In the genomic region with DNA sequence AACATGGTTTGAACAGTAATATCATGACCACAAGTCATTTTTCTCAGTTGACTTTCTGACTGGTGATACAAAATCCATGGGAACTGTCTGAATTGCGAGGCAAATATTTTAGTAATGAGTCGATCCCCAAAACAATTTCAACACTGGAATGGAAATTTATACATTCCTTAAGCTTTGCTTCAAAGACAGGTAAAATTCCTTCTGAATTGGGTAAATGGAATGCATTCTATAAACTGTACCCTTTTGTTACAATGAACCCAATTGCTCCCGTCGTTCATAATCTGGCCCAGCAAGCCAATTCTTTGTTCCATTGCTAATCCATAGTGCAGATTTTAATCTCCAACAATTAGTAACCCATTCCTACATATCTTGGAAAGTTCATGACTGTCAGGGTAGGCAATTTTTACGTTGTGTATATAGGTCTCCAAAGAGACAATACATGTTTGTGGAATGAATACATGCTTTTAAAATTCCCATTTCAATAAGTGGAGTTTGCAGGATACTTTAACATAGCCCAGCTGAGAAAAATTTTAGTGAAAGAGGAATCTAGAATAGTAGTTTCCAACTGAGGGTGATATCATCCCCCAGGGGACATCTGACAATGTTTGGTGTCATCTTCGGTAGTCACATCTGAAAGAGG, we compare ENCODE assay signal across 2 cellular contexts.
TF ChIP-seq lines count a peak whose summit lies in the region.

No MANE protein-coding gene starts in this region.

TF ChIP-seq in HepG2, 621 proteins besides CTCF, POLR2A, EP300 and RAD21 (continues in another document):
- no peak for TF ChIP-seq ZFAT (CRISPR knock-in tag; conservative IDR thresholded peaks at IDR 0.05)
- TF ChIP-seq ZNF460 (CRISPR knock-in tag; IDR thresholded peaks at IDR 0.05; ENCODE audit: borderline replicate concordance): no peak
- TF ChIP-seq KLF6 (CRISPR knock-in tag; IDR thresholded peaks at IDR 0.05): no peak
- TF ChIP-seq SYNCRIP (IDR thresholded peaks at IDR 0.05; ENCODE audit: insufficient read depth, low read depth, low read length): no peak
- TF ChIP-seq TGIF2 (CRISPR knock-in tag; IDR thresholded peaks at IDR 0.05): no peak
- TF ChIP-seq, protein P1, sequence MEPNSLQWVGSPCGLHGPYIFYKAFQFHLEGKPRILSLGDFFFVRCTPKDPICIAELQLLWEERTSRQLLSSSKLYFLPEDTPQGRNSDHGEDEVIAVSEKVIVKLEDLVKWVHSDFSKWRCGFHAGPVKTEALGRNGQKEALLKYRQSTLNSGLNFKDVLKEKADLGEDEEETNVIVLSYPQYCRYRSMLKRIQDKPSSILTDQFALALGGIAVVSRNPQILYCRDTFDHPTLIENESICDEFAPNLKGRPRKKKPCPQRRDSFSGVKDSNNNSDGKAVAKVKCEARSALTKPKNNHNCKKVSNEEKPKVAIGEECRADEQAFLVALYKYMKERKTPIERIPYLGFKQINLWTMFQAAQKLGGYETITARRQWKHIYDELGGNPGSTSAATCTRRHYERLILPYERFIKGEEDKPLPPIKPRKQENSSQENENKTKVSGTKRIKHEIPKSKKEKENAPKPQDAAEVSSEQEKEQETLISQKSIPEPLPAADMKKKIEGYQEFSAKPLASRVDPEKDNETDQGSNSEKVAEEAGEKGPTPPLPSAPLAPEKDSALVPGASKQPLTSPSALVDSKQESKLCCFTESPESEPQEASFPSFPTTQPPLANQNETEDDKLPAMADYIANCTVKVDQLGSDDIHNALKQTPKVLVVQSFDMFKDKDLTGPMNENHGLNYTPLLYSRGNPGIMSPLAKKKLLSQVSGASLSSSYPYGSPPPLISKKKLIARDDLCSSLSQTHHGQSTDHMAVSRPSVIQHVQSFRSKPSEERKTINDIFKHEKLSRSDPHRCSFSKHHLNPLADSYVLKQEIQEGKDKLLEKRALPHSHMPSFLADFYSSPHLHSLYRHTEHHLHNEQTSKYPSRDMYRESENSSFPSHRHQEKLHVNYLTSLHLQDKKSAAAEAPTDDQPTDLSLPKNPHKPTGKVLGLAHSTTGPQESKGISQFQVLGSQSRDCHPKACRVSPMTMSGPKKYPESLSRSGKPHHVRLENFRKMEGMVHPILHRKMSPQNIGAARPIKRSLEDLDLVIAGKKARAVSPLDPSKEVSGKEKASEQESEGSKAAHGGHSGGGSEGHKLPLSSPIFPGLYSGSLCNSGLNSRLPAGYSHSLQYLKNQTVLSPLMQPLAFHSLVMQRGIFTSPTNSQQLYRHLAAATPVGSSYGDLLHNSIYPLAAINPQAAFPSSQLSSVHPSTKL (CRISPR knock-in tag; IDR thresholded peaks at IDR 0.05): peak; percentile 31; the same call in 1 of the 2 replicates
- TF ChIP-seq EHMT2 (IDR thresholded peaks at IDR 0.05; ENCODE audit: borderline replicate concordance, low read depth, low read length): peak; percentile 80; the same call in 1 of the 2 replicates
- 0 out of 2 replicates have a peak, but pooled peaks have one; percentile 46 for TF ChIP-seq ZFP36L1 (CRISPR knock-in tag; IDR thresholded peaks at IDR 0.05)
- TF ChIP-seq ZNF746 (CRISPR knock-in tag; IDR thresholded peaks at IDR 0.05): no peak
- peak; percentile 42; the same call in 1 of the 2 replicates for TF ChIP-seq ISL2 (CRISPR knock-in tag; IDR thresholded peaks at IDR 0.05)
- peak; percentile 73; the same call in 1 of the 2 replicates for TF ChIP-seq ZMYM2 (CRISPR knock-in tag; IDR thresholded peaks at IDR 0.05)
- no peak for TF ChIP-seq BHLHE40 (IDR thresholded peaks at IDR 0.05; ENCODE audit: low read length)
- TF ChIP-seq RFX3 (CRISPR knock-in tag; IDR thresholded peaks at IDR 0.05): no peak
- TF ChIP-seq ATF7 (IDR thresholded peaks at IDR 0.05): peak; percentile 41; the same call in 1 of the 2 replicates
- no peak for TF ChIP-seq ATF7 (CRISPR knock-in tag; IDR thresholded peaks at IDR 0.05)
- TF ChIP-seq NCOR1 (IDR thresholded peaks at IDR 0.05; ENCODE audit: borderline replicate concordance, low read length): peak; percentile 87
- TF ChIP-seq, protein P2, sequence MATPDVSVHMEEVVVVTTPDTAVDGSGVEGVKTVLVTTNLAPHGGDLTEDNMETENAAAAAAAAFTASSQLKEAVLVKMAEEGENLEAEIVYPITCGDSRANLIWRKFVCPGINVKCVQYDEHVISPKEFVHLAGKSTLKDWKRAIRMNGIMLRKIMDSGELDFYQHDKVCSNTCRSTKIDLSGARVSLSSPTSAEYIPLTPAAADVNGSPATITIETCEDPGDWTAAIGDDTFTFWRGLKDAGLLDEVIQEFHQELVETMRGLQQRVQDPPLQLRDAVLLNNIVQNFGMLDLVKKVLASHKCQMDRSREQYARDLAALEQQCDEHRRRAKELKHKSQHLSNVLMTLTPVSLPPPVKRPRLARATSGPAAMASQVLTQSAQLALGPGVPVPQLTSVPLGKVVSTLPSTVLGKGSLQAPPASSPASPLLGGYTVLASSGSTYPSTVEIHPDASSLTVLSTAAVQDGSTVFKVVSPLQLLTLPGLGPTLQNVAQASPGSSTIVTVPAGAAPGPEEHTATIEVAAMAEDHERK (CRISPR knock-in tag; IDR thresholded peaks at IDR 0.05; ENCODE audit: low read depth): no peak
- TF ChIP-seq FOSL1 (CRISPR knock-in tag; IDR thresholded peaks at IDR 0.05; ENCODE audit: borderline replicate concordance): peak; percentile 54; the same call in 1 of the 2 replicates
- peak; percentile 67; the same call in 1 of the 2 replicates for TF ChIP-seq LCORL (IDR thresholded peaks at IDR 0.05)
- TF ChIP-seq LCORL (CRISPR knock-in tag; IDR thresholded peaks at IDR 0.05): no peak
- peak; percentile 66 for TF ChIP-seq ASH2L (IDR thresholded peaks at IDR 0.05; ENCODE audit: insufficient read length, low read depth, low read length)
- 0 out of 2 replicates have a peak, but pooled peaks have one; percentile 25 for TF ChIP-seq SOX13 (IDR thresholded peaks at IDR 0.05)
- TF ChIP-seq SOX13 (CRISPR knock-in tag; conservative IDR thresholded peaks at IDR 0.05 in 1 of 2, IDR thresholded peaks at IDR 0.05 in 1 of 2): peak in 1 of 2 experiments; percentile 83; a peak in 2 of 4 replicates
- TF ChIP-seq SOX5 (CRISPR knock-in tag; IDR thresholded peaks at IDR 0.05; ENCODE audit: borderline replicate concordance): peak; percentile 74; the same call in 1 of the 2 replicates
- TF ChIP-seq ATAD3A (CRISPR knock-in tag; IDR thresholded peaks at IDR 0.05): no peak
- TF ChIP-seq ZNF674 (CRISPR knock-in tag; IDR thresholded peaks at IDR 0.05; ENCODE audit: low read depth): no peak
- TF ChIP-seq, protein P3, sequence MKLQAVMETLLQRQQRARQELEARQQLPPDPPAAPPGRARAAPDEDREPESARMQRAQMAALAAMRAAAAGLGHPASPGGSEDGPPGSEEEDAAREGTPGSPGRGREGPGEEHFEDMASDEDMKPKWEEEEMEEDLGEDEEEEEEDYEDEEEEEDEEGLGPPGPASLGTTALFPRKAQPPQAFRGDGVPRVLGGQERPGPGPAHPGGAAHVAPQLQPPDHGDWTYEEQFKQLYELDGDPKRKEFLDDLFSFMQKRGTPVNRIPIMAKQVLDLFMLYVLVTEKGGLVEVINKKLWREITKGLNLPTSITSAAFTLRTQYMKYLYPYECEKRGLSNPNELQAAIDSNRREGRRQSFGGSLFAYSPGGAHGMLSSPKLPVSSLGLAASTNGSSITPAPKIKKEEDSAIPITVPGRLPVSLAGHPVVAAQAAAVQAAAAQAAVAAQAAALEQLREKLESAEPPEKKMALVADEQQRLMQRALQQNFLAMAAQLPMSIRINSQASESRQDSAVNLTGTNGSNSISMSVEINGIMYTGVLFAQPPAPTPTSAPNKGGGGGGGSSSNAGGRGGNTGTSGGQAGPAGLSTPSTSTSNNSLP (IDR thresholded peaks at IDR 0.05; ENCODE audit: low read depth, low read length): peak; percentile 63
- peak; percentile 49; the same call in 1 of the 2 replicates for TF ChIP-seq RARA (CRISPR knock-in tag; IDR thresholded peaks at IDR 0.05)
- TF ChIP-seq HMG20A (CRISPR knock-in tag; IDR thresholded peaks at IDR 0.05; ENCODE audit: borderline replicate concordance): no peak

TF ChIP-seq in SK-N-SH treated with all-trans-retinoic acid at 6 μM for 48 hours, 23 proteins besides CTCF, POLR2A, EP300 and RAD21:
- no peak for TF ChIP-seq ZC3H10 (CRISPR knock-in tag; IDR thresholded peaks at IDR 0.05)
- TF ChIP-seq ISL1 (CRISPR knock-in tag; IDR thresholded peaks at IDR 0.05): peak; percentile 69
- TF ChIP-seq PPARA (CRISPR knock-in tag; IDR thresholded peaks at IDR 0.05; ENCODE audit: borderline replicate concordance): no peak
- TF ChIP-seq, protein P4, sequence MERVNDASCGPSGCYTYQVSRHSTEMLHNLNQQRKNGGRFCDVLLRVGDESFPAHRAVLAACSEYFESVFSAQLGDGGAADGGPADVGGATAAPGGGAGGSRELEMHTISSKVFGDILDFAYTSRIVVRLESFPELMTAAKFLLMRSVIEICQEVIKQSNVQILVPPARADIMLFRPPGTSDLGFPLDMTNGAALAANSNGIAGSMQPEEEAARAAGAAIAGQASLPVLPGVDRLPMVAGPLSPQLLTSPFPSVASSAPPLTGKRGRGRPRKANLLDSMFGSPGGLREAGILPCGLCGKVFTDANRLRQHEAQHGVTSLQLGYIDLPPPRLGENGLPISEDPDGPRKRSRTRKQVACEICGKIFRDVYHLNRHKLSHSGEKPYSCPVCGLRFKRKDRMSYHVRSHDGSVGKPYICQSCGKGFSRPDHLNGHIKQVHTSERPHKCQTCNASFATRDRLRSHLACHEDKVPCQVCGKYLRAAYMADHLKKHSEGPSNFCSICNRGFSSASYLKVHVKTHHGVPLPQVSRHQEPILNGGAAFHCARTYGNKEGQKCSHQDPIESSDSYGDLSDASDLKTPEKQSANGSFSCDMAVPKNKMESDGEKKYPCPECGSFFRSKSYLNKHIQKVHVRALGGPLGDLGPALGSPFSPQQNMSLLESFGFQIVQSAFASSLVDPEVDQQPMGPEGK (CRISPR knock-in tag; IDR thresholded peaks at IDR 0.05; ENCODE audit: borderline replicate concordance): no peak
- TF ChIP-seq ZNF565 (CRISPR knock-in tag; conservative IDR thresholded peaks at IDR 0.05; ENCODE audit: low read depth): no peak
- TF ChIP-seq ZNF70 (CRISPR knock-in tag; IDR thresholded peaks at IDR 0.05): no peak
- no peak for TF ChIP-seq ZFP3 (CRISPR knock-in tag; IDR thresholded peaks at IDR 0.05)
- TF ChIP-seq, protein P5, sequence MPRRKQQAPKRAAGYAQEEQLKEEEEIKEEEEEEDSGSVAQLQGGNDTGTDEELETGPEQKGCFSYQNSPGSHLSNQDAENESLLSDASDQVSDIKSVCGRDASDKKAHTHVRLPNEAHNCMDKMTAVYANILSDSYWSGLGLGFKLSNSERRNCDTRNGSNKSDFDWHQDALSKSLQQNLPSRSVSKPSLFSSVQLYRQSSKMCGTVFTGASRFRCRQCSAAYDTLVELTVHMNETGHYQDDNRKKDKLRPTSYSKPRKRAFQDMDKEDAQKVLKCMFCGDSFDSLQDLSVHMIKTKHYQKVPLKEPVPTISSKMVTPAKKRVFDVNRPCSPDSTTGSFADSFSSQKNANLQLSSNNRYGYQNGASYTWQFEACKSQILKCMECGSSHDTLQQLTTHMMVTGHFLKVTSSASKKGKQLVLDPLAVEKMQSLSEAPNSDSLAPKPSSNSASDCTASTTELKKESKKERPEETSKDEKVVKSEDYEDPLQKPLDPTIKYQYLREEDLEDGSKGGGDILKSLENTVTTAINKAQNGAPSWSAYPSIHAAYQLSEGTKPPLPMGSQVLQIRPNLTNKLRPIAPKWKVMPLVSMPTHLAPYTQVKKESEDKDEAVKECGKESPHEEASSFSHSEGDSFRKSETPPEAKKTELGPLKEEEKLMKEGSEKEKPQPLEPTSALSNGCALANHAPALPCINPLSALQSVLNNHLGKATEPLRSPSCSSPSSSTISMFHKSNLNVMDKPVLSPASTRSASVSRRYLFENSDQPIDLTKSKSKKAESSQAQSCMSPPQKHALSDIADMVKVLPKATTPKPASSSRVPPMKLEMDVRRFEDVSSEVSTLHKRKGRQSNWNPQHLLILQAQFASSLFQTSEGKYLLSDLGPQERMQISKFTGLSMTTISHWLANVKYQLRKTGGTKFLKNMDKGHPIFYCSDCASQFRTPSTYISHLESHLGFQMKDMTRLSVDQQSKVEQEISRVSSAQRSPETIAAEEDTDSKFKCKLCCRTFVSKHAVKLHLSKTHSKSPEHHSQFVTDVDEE (CRISPR knock-in tag; IDR thresholded peaks at IDR 0.05): no peak
- no peak for TF ChIP-seq GLIS3 (CRISPR knock-in tag; IDR thresholded peaks at IDR 0.05)
- TF ChIP-seq TCF4 (CRISPR knock-in tag; IDR thresholded peaks at IDR 0.05; ENCODE audit: borderline replicate concordance): no peak
- TF ChIP-seq ZFP30 (CRISPR knock-in tag; IDR thresholded peaks at IDR 0.05): no peak
- no peak for TF ChIP-seq ARNTL (CRISPR knock-in tag; IDR thresholded peaks at IDR 0.05; ENCODE audit: borderline replicate concordance, low read depth)
- TF ChIP-seq ZNF8 (CRISPR knock-in tag; IDR thresholded peaks at IDR 0.05): no peak
- TF ChIP-seq, protein P6, sequence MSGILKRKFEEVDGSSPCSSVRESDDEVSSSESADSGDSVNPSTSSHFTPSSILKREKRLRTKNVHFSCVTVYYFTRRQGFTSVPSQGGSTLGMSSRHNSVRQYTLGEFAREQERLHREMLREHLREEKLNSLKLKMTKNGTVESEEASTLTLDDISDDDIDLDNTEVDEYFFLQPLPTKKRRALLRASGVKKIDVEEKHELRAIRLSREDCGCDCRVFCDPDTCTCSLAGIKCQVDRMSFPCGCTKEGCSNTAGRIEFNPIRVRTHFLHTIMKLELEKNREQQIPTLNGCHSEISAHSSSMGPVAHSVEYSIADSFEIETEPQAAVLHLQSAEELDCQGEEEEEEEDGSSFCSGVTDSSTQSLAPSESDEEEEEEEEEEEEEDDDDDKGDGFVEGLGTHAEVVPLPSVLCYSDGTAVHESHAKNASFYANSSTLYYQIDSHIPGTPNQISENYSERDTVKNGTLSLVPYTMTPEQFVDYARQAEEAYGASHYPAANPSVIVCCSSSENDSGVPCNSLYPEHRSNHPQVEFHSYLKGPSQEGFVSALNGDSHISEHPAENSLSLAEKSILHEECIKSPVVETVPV (CRISPR knock-in tag; IDR thresholded peaks at IDR 0.05): no peak
- no peak for TF ChIP-seq TOX (CRISPR knock-in tag; IDR thresholded peaks at IDR 0.05; ENCODE audit: borderline replicate concordance)
- TF ChIP-seq, protein P7, sequence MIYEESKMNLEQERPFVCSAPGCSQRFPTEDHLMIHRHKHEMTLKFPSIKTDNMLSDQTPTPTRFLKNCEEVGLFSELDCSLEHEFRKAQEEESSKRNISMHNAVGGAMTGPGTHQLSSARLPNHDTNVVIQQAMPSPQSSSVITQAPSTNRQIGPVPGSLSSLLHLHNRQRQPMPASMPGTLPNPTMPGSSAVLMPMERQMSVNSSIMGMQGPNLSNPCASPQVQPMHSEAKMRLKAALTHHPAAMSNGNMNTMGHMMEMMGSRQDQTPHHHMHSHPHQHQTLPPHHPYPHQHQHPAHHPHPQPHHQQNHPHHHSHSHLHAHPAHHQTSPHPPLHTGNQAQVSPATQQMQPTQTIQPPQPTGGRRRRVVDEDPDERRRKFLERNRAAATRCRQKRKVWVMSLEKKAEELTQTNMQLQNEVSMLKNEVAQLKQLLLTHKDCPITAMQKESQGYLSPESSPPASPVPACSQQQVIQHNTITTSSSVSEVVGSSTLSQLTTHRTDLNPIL (CRISPR knock-in tag; IDR thresholded peaks at IDR 0.05; ENCODE audit: low read depth): peak; percentile 17; the same call in 1 of the 2 replicates
